In the genomic region with DNA sequence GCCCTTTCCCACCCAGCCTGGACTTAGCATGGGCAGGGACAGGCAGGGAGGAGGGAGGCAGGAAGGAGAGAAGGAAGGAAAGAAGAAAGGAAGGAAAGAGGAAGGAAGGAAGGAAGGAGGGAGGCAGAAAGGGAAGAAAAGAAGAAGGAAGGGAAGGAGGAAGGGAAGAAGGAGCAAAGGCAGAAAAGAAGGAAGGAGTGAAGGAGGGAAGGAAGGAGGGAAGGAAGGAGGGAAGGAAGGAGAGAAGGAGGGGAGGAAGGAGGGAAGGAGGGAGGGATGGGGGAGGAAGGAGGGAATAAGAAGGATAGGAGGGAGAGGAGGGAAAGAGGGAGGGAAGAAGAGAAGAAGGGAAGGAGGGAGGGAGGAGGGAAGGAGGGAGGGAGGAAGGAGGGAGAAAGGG, we compare ENCODE assay signal across 8 cellular contexts.
"Had no signal": no experiment of that assay in that cellular context is flagged by ENCODE, and none has a peak within 500 bp of the region (broad histone marks: within the 10 kb centered on the region; RNA-seq: fewer than 3 reads in every experiment).

No MANE protein-coding gene starts in this region.

- ATAC-seq: HCT116, K562 had no signal

- H3K4me1 ChIP-seq: HAP-1 had no signal

- H3K4me3 ChIP-seq: GM23248, HAP-1, K562 had no signal

- H3K9me3 ChIP-seq: HAP-1 had no signal

- DNase-seq: GM23248, GOT3, H7, IMR-90, KG1 had no signal

- H3K36me3 ChIP-seq: HAP-1 had no signal

- H3K27ac ChIP-seq: GM23248 had no signal
